ENCODE assay signal across 21 cellular contexts in genomic region chr3:74562528-74563190, GRCh38. TPM values are rescaled to one million over a fixed set of nuclear protein-coding genes. Genes with fewer than 3 reads are reported as not detected.
"Had no signal": no experiment of that assay in that cellular context is flagged by ENCODE, and none has a peak within 500 bp of the region (broad histone marks: within the 10 kb centered on the region; RNA-seq: fewer than 3 reads in every experiment).

No MANE protein-coding gene starts in this region.

- H3K27ac ChIP-seq: gastrocnemius medialis, pancreas, psoas muscle, right atrium auricular region, tibial nerve had no signal

- H3K4me3 ChIP-seq: gastrocnemius medialis, pancreas, psoas muscle, right atrium auricular region, tibial nerve had no signal

- DNase-seq: activated B cell treated with CpG ODN at 0.5 μM for 24 hours; activated CD8-positive, alpha-beta memory T cell treated with anti-CD3 and anti-CD28 coated beads, Interleukin-2, amount 10 ng/mL, durations not matched to agents 7 days and 5 days; activated CD8-positive, alpha-beta T cell treated with anti-CD3 and anti-CD28 coated beads, Interleukin-2, amount 10 ng/mL, durations not matched to agents 7 days and 5 days; activated naive CD4-positive, alpha-beta T cell; activated T-cell treated with anti-CD3 and anti-CD28 coated beads, Interleukin-2, amount 50 U/mL, for 72 hours; dermis blood vessel endothelial cell; effector CD8-positive, alpha-beta T cell; gastrocnemius medialis; glutamatergic neuron; left cardiac atrium; naive thymus-derived CD8-positive, alpha-beta T cell; nucleus accumbens; pancreas; psoas muscle; stimulated activated CD4-positive, alpha-beta T cell treated with anti-CD3 and anti-CD28 coated beads, Interleukin-15, amount 100 ng/mL, for 24 hours; stimulated activated CD4-positive, alpha-beta T cell treated with anti-CD3 and anti-CD28 coated beads, Interleukin-2, amount 100 ng/mL, for 24 hours; stimulated activated naive CD4-positive, alpha-beta T cell; T-helper 1 cell had no signal

- H3K9me3 ChIP-seq: gastrocnemius medialis, pancreas, psoas muscle, right atrium auricular region had no signal

- H3K36me3 ChIP-seq: gastrocnemius medialis, pancreas, right atrium auricular region, tibial nerve had no signal

- H3K27me3 ChIP-seq: gastrocnemius medialis, pancreas, right atrium auricular region, tibial nerve had no signal

- H3K4me1 ChIP-seq: gastrocnemius medialis, pancreas, psoas muscle, right atrium auricular region, tibial nerve had no signal

- ATAC-seq: activated CD8-positive, alpha-beta memory T cell treated with anti-CD3 and anti-CD28 coated beads, Interleukin-2, amount 10 ng/mL, durations not matched to agents 7 days and 5 days; activated CD8-positive, alpha-beta T cell treated with anti-CD3 and anti-CD28 coated beads, Interleukin-2, amount 10 ng/mL, durations not matched to agents 7 days and 5 days; activated naive CD4-positive, alpha-beta T cell treated with anti-CD3 and anti-CD28 coated beads, Interleukin-2, amount 50 U/mL, for 72 hours; activated T-cell treated with anti-CD3 and anti-CD28 coated beads, Interleukin-2, amount 50 U/mL, for 72 hours; gastrocnemius medialis; left cardiac atrium; naive thymus-derived CD8-positive, alpha-beta T cell; pancreas; psoas muscle had no signal

RNA-seq across cellular contexts. Expression of gene CNTN3, which starts 51.8 kb away (rescaled TPM):
- total RNA-seq: activated B cell treated with CpG ODN at 0.5 μM for 24 hours; activated CD8-positive, alpha-beta memory T cell treated with anti-CD3 and anti-CD28 coated beads, Interleukin-2, amount 10 ng/mL, durations not matched to agents 7 days and 5 days; activated CD8-positive, alpha-beta T cell treated with anti-CD3 and anti-CD28 coated beads, Interleukin-2, amount 10 ng/mL, durations not matched to agents 7 days and 5 days; activated naive CD4-positive, alpha-beta T cell treated with anti-CD3 and anti-CD28 coated beads, Interleukin-2, amount 50 U/mL, for 72 hours; activated T-cell treated with anti-CD3 and anti-CD28 coated beads, Interleukin-2, amount 50 U/mL, for 72 hours; dermis blood vessel endothelial cell; naive thymus-derived CD8-positive, alpha-beta T cell had no signal
- polyA plus RNA-seq: naive thymus-derived CD8-positive, alpha-beta T cell had no signal
